ENCODE assay signal across 10 cellular contexts in genomic region chr18:48814490-48815181, GRCh38.
A peak's percentile ranks its signal among the peaks of the same experiment; 100 is the strongest.
DNase-seq lines count a peak whose midpoint lies in the region; ATAC-seq and TF ChIP-seq lines count a peak whose summit lies in the region.
"Had no signal": no experiment of that assay in that cellular context is flagged by ENCODE, and none has a peak within 500 bp of the region (broad histone marks: within the 10 kb centered on the region; RNA-seq: fewer than 3 reads in every experiment).

No MANE protein-coding gene starts in this region.

- POLR2A ChIA-PET in activated CD4-positive, alpha-beta T cell treated with anti-CD3 and anti-CD28 coated beads for 36 hours (lab: Charles Lee): interaction anchor here (1.1 to 1.4 kb wide), 2 partner anchors 13 to 20 kb away, joined by 4 read pairs; no protein-coding TSS in a partner anchor

- H3K4me3 ChIP-seq in right atrium auricular region: no peak overlapping the region

- DNase-seq in activated CD4-positive, alpha-beta T cell treated with anti-CD3 and anti-CD28 coated beads for 36 hours: peak; percentile 31
- no peak for DNase-seq in activated CD4-positive, alpha-beta T cell treated with anti-CD3 and anti-CD28 coated beads for 4 hours
- peak; percentile 57 for DNase-seq in activated CD8-positive, alpha-beta memory T cell treated with anti-CD3 and anti-CD28 coated beads for 24 hours
- peak; percentile 44 for DNase-seq in right atrium auricular region (ENCODE audit: low spot score)
- DNase-seq in hepatic stellate cell (ENCODE audit: low spot score): no peak
- no peak for DNase-seq in DMS53 (lab: John Stamatoyannopoulos, UW)
- DNase-seq in middle frontal gyrus (ENCODE audit: extremely low spot score, low spot score): no peak
- DNase-seq: effector CD8-positive, alpha-beta T cell; GF-D8 had no signal

- no peaks in the 10 kb centered on the region for H3K9me3 Mint-ChIP-seq in activated CD4-positive, alpha-beta T cell treated with anti-CD3 and anti-CD28 coated beads for 36 hours (ENCODE audit: low read depth)
- no peaks in the 10 kb centered on the region for H3K9me3 Mint-ChIP-seq in stimulated activated naive CD8-positive, alpha-beta T cell treated with anti-CD3 and anti-CD28 coated beads, Interleukin-15, Interleukin-2, amounts not matched to agents 100 ng/mL and 50 ng/mL, for 24 hours

- no peaks in the 10 kb centered on the region for H3K27me3 ChIP-seq in right atrium auricular region

- peak overlapping the region; percentile 49 for H3K27ac Mint-ChIP-seq in activated CD4-positive, alpha-beta T cell treated with anti-CD3 and anti-CD28 coated beads for 36 hours
- H3K27ac Mint-ChIP-seq in stimulated activated naive CD8-positive, alpha-beta T cell treated with anti-CD3 and anti-CD28 coated beads, Interleukin-15, Interleukin-2, amounts not matched to agents 100 ng/mL and 50 ng/mL, for 24 hours: peak overlapping the region; percentile 91

- H3K36me3 Mint-ChIP-seq in activated CD4-positive, alpha-beta T cell treated with anti-CD3 and anti-CD28 coated beads for 36 hours (ENCODE audit: low read depth): no peaks in the 10 kb centered on the region
- peaks cover 7% of the 10 kb centered on the region for H3K36me3 Mint-ChIP-seq in stimulated activated naive CD8-positive, alpha-beta T cell treated with anti-CD3 and anti-CD28 coated beads, Interleukin-15, Interleukin-2, amounts not matched to agents 100 ng/mL and 50 ng/mL, for 24 hours (ENCODE audit: low read depth)

- TF ChIP-seq CTCF in right atrium auricular region (IDR thresholded peaks at IDR 0.05): no peak

- peaks cover 41% of the 10 kb centered on the region for H3K4me1 Mint-ChIP-seq in activated CD4-positive, alpha-beta T cell treated with anti-CD3 and anti-CD28 coated beads for 36 hours
- H3K4me1 Mint-ChIP-seq in stimulated activated naive CD8-positive, alpha-beta T cell treated with anti-CD3 and anti-CD28 coated beads, Interleukin-15, Interleukin-2, amounts not matched to agents 100 ng/mL and 50 ng/mL, for 24 hours (ENCODE audit: low read depth): peaks cover 56% of the 10 kb centered on the region

- CTCF ChIA-PET in activated CD4-positive, alpha-beta T cell treated with anti-CD3 and anti-CD28 coated beads for 36 hours (lab: Charles Lee): interaction anchor here (1.2 kb wide), 1 partner anchor 9 kb away, joined by 4 read pairs; no protein-coding TSS in a partner anchor

- intact Hi-C loops in activated CD4-positive, alpha-beta T cell treated with anti-CD3 and anti-CD28 coated beads for 36 hours (cut with DNase I, micrococcal nuclease): loop anchor here in 1 of 2 experiments (1.0 to 2.0 kb wide), 2 partner anchors 14 to 20 kb away; no protein-coding TSS in a partner anchor

- H3K27me3 Mint-ChIP-seq in activated CD4-positive, alpha-beta T cell treated with anti-CD3 and anti-CD28 coated beads for 36 hours: no peaks in the 10 kb centered on the region
- H3K27me3 Mint-ChIP-seq in stimulated activated naive CD8-positive, alpha-beta T cell treated with anti-CD3 and anti-CD28 coated beads, Interleukin-15, Interleukin-2, amounts not matched to agents 100 ng/mL and 50 ng/mL, for 24 hours: no peaks in the 10 kb centered on the region

- ATAC-seq in activated CD4-positive, alpha-beta T cell treated with anti-CD3 and anti-CD28 coated beads for 36 hours: peak; percentile 63

- peak overlapping the region; percentile 31 to 48 for H3K27ac ChIP-seq in right atrium auricular region

- peaks cover 16% of the 10 kb centered on the region for H3K36me3 ChIP-seq in right atrium auricular region

- no peaks in the 10 kb centered on the region for H3K9me3 ChIP-seq in right atrium auricular region

- no peak overlapping the region for H3K4me3 Mint-ChIP-seq in activated CD4-positive, alpha-beta T cell treated with anti-CD3 and anti-CD28 coated beads for 36 hours
- H3K4me3 Mint-ChIP-seq in stimulated activated naive CD8-positive, alpha-beta T cell treated with anti-CD3 and anti-CD28 coated beads, Interleukin-15, Interleukin-2, amounts not matched to agents 100 ng/mL and 50 ng/mL, for 24 hours: no peak overlapping the region

- peaks cover 0 to 34% of the 10 kb centered on the region in 2 donors for H3K4me1 ChIP-seq in right atrium auricular region

Comparison
In these comparisons a context has a peak if more than half of its experiments do, and no peak if none do; other contexts are left out.
1. DNase-seq: peak in activated CD4-positive, alpha-beta T cell treated with anti-CD3 and anti-CD28 coated beads for 36 hours (single experiment), activated CD8-positive, alpha-beta memory T cell treated with anti-CD3 and anti-CD28 coated beads for 24 hours (single experiment) and right atrium auricular region (single experiment); none in activated CD4-positive, alpha-beta T cell treated with anti-CD3 and anti-CD28 coated beads for 4 hours (0 of 2), hepatic stellate cell (single experiment), DMS53 (single experiment) and middle frontal gyrus (single experiment).